7 cellular contexts compared by ENCODE assay signal in genomic region chr5:68406767-68407232, GRCh38.
DNase-seq lines count a peak whose midpoint lies in the region; ATAC-seq and TF ChIP-seq lines count a peak whose summit lies in the region.

No MANE protein-coding gene starts in this region.

- H3K4me3 ChIP-seq in coronary artery = no peak overlapping the region

- ATAC-seq in GM18873 (IDR thresholded peaks at IDR 0.05; ENCODE audit: low FRiP score, unreplicated experiment) (peak; percentile 90), HG02610 (IDR thresholded peaks at IDR 0.05; ENCODE audit: unreplicated experiment) (peak; percentile 83)

- no peak overlapping the region for H3K27ac ChIP-seq in coronary artery

- peak; percentile 32 for DNase-seq in NCI-H748 treated with DMSO at 0.1 percent for 48 hours (lab: John Stamatoyannopoulos, UW)
- DNase-seq in left kidney (ENCODE audit: low read depth, low spot score) = peak; percentile 22
- DNase-seq in UCSD-AML1 (lab: John Stamatoyannopoulos, UW; ENCODE audit: unreplicated experiment) = no peak
- DNase-seq in NCI-H187 treated with DMSO at 0.1 percent for 48 hours (lab: John Stamatoyannopoulos, UW) = no peak
- no peak for DNase-seq in coronary artery (ENCODE audit: low spot score)

- TF ChIP-seq CTCF in coronary artery (IDR thresholded peaks at IDR 0.05) = no peak

Comparison
In these comparisons a context has a peak if more than half of its experiments do, and no peak if none do; other contexts are left out.
1. DNase-seq: peak in NCI-H748 treated with DMSO at 0.1 percent for 48 hours (single experiment) and left kidney (single experiment); none in UCSD-AML1 (single experiment), NCI-H187 treated with DMSO at 0.1 percent for 48 hours (single experiment) and coronary artery (single experiment).